ENCODE assay signal across 1 cellular context in genomic region chr11:40271361-40271760, GRCh38.
TF ChIP-seq lines count a peak whose summit lies in the region.

No MANE protein-coding gene starts in this region.

TF ChIP-seq in SK-N-SH treated with all-trans-retinoic acid at 6 μM for 48 hours, 23 proteins besides CTCF, POLR2A, EP300 and RAD21 (continued from another document):
- TF ChIP-seq TSHZ2 (CRISPR knock-in tag; IDR thresholded peaks at IDR 0.05) (no peak), CSDC2 (CRISPR knock-in tag; IDR thresholded peaks at IDR 0.05) (no peak), ZFP30 (CRISPR knock-in tag; IDR thresholded peaks at IDR 0.05) (no peak), ZFP3 (CRISPR knock-in tag; IDR thresholded peaks at IDR 0.05) (no peak), PATZ1 (CRISPR knock-in tag; IDR thresholded peaks at IDR 0.05; ENCODE audit: borderline replicate concordance) (no peak), OSR1 (CRISPR knock-in tag; IDR thresholded peaks at IDR 0.05) (no peak), PPARA (CRISPR knock-in tag; IDR thresholded peaks at IDR 0.05; ENCODE audit: borderline replicate concordance) (no peak), ESRRG (CRISPR knock-in tag; IDR thresholded peaks at IDR 0.05) (no peak), GLIS3 (CRISPR knock-in tag; IDR thresholded peaks at IDR 0.05) (no peak), BACH2 (CRISPR knock-in tag; IDR thresholded peaks at IDR 0.05; ENCODE audit: borderline replicate concordance) (no peak), CSRNP3 (CRISPR knock-in tag; IDR thresholded peaks at IDR 0.05) (no peak), ARNTL (CRISPR knock-in tag; IDR thresholded peaks at IDR 0.05; ENCODE audit: borderline replicate concordance, low read depth) (no peak), ZC3H10 (CRISPR knock-in tag; IDR thresholded peaks at IDR 0.05) (no peak), ZNF8 (CRISPR knock-in tag; IDR thresholded peaks at IDR 0.05) (no peak)
- TF ChIP-seq, protein P1, sequence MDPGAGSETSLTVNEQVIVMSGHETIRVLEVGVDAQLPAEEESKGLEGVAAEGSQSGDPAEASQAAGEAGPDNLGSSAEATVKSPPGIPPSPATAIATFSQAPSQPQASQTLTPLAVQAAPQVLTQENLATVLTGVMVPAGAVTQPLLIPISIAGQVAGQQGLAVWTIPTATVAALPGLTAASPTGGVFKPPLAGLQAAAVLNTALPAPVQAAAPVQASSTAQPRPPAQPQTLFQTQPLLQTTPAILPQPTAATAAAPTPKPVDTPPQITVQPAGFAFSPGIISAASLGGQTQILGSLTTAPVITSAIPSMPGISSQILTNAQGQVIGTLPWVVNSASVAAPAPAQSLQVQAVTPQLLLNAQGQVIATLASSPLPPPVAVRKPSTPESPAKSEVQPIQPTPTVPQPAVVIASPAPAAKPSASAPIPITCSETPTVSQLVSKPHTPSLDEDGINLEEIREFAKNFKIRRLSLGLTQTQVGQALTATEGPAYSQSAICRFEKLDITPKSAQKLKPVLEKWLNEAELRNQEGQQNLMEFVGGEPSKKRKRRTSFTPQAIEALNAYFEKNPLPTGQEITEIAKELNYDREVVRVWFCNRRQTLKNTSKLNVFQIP (CRISPR knock-in tag; IDR thresholded peaks at IDR 0.05; ENCODE audit: borderline replicate concordance, low read depth): no peak
